In the genomic region with DNA sequence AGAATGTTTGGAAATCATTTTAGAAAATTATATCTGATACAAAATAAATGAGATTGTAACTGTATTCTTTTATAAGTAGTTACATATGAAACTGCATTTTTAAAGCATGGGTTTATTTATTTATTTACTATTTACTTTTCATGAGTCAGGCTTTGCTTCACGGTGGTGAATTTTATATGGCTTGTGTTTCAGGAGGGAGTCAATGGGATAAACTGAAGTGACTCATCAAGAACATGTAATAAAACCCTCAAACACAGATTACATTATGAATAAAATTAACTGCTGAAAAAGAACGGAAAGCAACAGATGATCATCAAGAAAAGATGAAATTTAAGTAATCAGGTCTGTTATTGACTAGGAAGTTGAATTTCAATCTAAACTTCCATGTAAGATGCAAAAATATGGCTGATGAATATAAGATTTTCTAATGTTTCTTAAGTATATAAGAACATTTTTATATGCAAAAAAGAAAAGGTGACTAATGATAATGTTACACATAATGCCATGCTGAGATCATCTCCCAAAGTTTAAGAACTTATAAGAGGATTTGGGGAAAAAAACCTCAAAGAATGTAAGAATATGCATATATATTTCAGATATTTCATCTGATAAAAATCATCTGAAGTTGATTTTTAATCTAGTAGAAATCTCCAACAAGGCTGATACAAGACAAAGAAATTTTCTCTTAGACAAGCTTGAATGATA, we compare ENCODE assay signal across 14 cellular contexts.
DNase-seq lines count a peak whose midpoint lies in the region; ATAC-seq and FAIRE-seq lines count a peak whose summit lies in the region.
"Had no signal": no experiment of that assay in that cellular context is flagged by ENCODE, and none has a peak within 500 bp of the region (broad histone marks: within the 10 kb centered on the region; RNA-seq: fewer than 3 reads in every experiment).

No MANE protein-coding gene starts in this region.

- no peaks in the 10 kb centered on the region for H3K27me3 Mint-ChIP-seq in natural killer cell treated with Interleukin-12 subunit alpha and Interleukin-12 subunit beta and Interleukin-15 and Interleukin-18, amount 100 ng/mL, for 72 hours
- H3K27me3 Mint-ChIP-seq: memory B cell had no signal

- DNase-seq in SHP77 (lab: John Stamatoyannopoulos, UW) (peak; percentile 22 to 25), SHP77 treated with DMSO at 0.1 percent for 48 hours (lab: John Stamatoyannopoulos, UW) (no peak), NCI-H69 (lab: John Stamatoyannopoulos, UW) (peak; percentile 16), dedifferentiated amniotic fluid mesenchymal stem cell (ENCODE audit: extremely low spot score) (peak; percentile 83), urothelium cell line (ENCODE audit: low spot score) (peak; percentile 10), posterior cingulate gyrus (no peak)
- no peak for DNase-seq in natural killer cell treated with Interleukin-12 subunit alpha and Interleukin-12 subunit beta and Interleukin-15 and Interleukin-18, amount 100 ng/mL, for 72 hours (ENCODE audit: low spot score)
- DNase-seq in effector CD8-positive, alpha-beta T cell (lab: John Stamatoyannopoulos, UW): no peak
- DNase-seq: activated CD4-positive, alpha-beta T cell treated with anti-CD3 and anti-CD28 coated beads for 1 hour; NCI-H1105; NCI-H2227 treated with DMSO at 0.1 percent for 48 hours had no signal

- H3K4me3 Mint-ChIP-seq in natural killer cell treated with Interleukin-12 subunit alpha and Interleukin-12 subunit beta and Interleukin-15 and Interleukin-18, amount 100 ng/mL, for 72 hours: no peak overlapping the region
- H3K4me3 Mint-ChIP-seq: memory B cell; T-helper 1 cell treated with Interleukin-12 subunit alpha and Interleukin-12 subunit beta and Interleukin-4 antibody, amounts not matched to agents 30 μg/mL and 1 μg/mL, for 36 hours had no signal

- ATAC-seq in natural killer cell treated with Interleukin-12 subunit alpha and Interleukin-12 subunit beta and Interleukin-15 and Interleukin-18, amount 100 ng/mL, for 72 hours: no peak

- H3K27ac Mint-ChIP-seq in natural killer cell treated with Interleukin-12 subunit alpha and Interleukin-12 subunit beta and Interleukin-15 and Interleukin-18, amount 100 ng/mL, for 72 hours: no peak overlapping the region
- H3K27ac Mint-ChIP-seq: memory B cell; T-helper 1 cell treated with Interleukin-12 subunit alpha and Interleukin-12 subunit beta and Interleukin-4 antibody, amounts not matched to agents 30 μg/mL and 1 μg/mL, for 36 hours had no signal

- intact Hi-C loops in posterior cingulate gyrus (cut with DNase I): no loop called here

- no peaks in the 10 kb centered on the region for H3K4me1 Mint-ChIP-seq in natural killer cell treated with Interleukin-12 subunit alpha and Interleukin-12 subunit beta and Interleukin-15 and Interleukin-18, amount 100 ng/mL, for 72 hours (ENCODE audit: low read depth in 2 of 2)
- H3K4me1 Mint-ChIP-seq: memory B cell had no signal

- H3K36me3 Mint-ChIP-seq in natural killer cell treated with Interleukin-12 subunit alpha and Interleukin-12 subunit beta and Interleukin-15 and Interleukin-18, amount 100 ng/mL, for 72 hours: no peaks in the 10 kb centered on the region
- H3K36me3 Mint-ChIP-seq: memory B cell had no signal

- FAIRE-seq in urothelium cell line (lab: Jason Lieb, UNC): no peak
- FAIRE-seq: frontal cortex had no signal

- peaks cover 25% of the 10 kb centered on the region for H3K9me3 Mint-ChIP-seq in natural killer cell treated with Interleukin-12 subunit alpha and Interleukin-12 subunit beta and Interleukin-15 and Interleukin-18, amount 100 ng/mL, for 72 hours

Comparison
In these comparisons a context has a peak if more than half of its experiments do, and no peak if none do; other contexts are left out.
1. DNase-seq: peak in SHP77 (2 of 2), NCI-H69 (single experiment), dedifferentiated amniotic fluid mesenchymal stem cell (single experiment) and urothelium cell line (single experiment); none in SHP77 treated with DMSO at 0.1 percent for 48 hours (single experiment), natural killer cell treated with Interleukin-12 subunit alpha and Interleukin-12 subunit beta and Interleukin-15 and Interleukin-18, amount 100 ng/mL, for 72 hours (single experiment), posterior cingulate gyrus (0 of 10) and effector CD8-positive, alpha-beta T cell (single experiment).